ENCODE assay signal across 2 cellular contexts in the genomic region with DNA sequence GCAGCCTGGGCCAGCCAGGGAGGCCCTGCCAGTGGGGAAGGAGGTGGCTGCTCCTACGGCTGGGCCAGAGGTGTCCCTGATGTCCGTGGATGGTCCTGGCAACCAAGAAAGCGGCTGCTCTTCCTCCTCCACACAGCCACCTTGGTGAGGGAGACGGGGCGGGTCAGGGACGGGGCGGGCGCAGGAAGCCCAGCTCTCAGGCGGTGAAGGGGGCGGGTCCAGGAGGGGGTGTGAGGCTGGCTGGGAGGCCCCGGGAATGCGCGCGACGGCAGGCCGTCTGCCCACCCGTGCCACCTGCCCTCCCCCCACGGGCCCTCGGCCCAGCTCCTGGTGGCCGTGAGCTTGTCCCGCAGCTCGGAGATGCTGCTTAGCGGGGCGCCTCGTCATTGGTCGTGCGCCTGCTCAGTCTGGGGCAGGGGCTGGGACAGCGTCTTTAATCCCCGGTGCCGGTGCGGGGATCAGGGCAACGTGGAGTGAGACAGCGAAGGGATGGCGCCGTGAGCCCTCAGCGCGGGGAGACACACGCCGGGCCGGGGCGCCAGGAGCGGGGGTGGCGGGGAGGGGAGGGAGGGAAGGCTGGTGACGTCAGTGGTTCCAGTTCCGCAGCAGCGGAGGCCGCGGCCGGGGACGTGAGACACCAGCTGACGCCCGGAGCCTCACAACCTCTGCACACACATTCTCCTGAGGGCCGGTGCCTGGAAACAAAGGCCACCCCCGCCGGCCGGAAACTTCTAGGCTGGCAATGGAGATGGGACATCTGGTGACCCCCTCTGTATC.
TF ChIP-seq lines count a peak whose summit lies in the region.

No MANE protein-coding gene starts in this region.

TF ChIP-seq in HEK293, 187 proteins besides CTCF, POLR2A, EP300 and RAD21 (continued from another document and continues in another):
- TF ChIP-seq, protein P1, sequence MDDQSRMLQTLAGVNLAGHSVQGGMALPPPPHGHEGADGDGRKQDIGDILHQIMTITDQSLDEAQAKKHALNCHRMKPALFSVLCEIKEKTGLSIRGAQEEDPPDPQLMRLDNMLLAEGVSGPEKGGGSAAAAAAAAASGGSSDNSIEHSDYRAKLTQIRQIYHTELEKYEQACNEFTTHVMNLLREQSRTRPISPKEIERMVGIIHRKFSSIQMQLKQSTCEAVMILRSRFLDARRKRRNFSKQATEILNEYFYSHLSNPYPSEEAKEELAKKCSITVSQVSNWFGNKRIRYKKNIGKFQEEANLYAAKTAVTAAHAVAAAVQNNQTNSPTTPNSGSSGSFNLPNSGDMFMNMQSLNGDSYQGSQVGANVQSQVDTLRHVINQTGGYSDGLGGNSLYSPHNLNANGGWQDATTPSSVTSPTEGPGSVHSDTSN (CRISPR knock-in tag; IDR thresholded peaks at IDR 0.05), result no peak
- TF ChIP-seq ZNF398 (tag by site-specific recombination; IDR thresholded peaks at IDR 0.05), result peak; percentile 83
- TF ChIP-seq ZNF426 (tag by site-specific recombination; IDR thresholded peaks at IDR 0.05), result no peak
- TF ChIP-seq ZNF175 (tag by site-specific recombination; IDR thresholded peaks at IDR 0.05), result no peak
- TF ChIP-seq KLF8 (tag by site-specific recombination; IDR thresholded peaks at IDR 0.05), result peak; percentile 11; the same call in 1 of the 2 replicates
- no peak for TF ChIP-seq ZBTB49 (tag by site-specific recombination; IDR thresholded peaks at IDR 0.05; ENCODE audit: low read depth)
- TF ChIP-seq SETDB1 (IDR thresholded peaks at IDR 0.05; ENCODE audit: insufficient read length, low read length), result no peak
- TF ChIP-seq ZIC2 (tag by site-specific recombination; IDR thresholded peaks at IDR 0.05), result peak; percentile 70
- no peak for TF ChIP-seq ZNF560 (tag by site-specific recombination; IDR thresholded peaks at IDR 0.05; ENCODE audit: borderline replicate concordance)
- TF ChIP-seq ZNF791 (tag by site-specific recombination; IDR thresholded peaks at IDR 0.05), result no peak
- TF ChIP-seq ZBTB7A (tag by site-specific recombination; IDR thresholded peaks at IDR 0.05; ENCODE audit: low read depth), result no peak
- TF ChIP-seq REPIN1 (tag by site-specific recombination; IDR thresholded peaks at IDR 0.05; ENCODE audit: low read depth), result no peak
- TF ChIP-seq ZBTB20 (tag by site-specific recombination; IDR thresholded peaks at IDR 0.05), result peak; percentile 99
- TF ChIP-seq ZNF548 (tag by site-specific recombination; IDR thresholded peaks at IDR 0.05), result no peak
- TF ChIP-seq ZEB2 (tag by site-specific recombination; IDR thresholded peaks at IDR 0.05), result 0 out of 2 replicates have a peak, but pooled peaks have one; percentile 45
- no peak for TF ChIP-seq GLI2 (tag by site-specific recombination; IDR thresholded peaks at IDR 0.05; ENCODE audit: borderline replicate concordance, low read depth)
- TF ChIP-seq, protein P2, sequence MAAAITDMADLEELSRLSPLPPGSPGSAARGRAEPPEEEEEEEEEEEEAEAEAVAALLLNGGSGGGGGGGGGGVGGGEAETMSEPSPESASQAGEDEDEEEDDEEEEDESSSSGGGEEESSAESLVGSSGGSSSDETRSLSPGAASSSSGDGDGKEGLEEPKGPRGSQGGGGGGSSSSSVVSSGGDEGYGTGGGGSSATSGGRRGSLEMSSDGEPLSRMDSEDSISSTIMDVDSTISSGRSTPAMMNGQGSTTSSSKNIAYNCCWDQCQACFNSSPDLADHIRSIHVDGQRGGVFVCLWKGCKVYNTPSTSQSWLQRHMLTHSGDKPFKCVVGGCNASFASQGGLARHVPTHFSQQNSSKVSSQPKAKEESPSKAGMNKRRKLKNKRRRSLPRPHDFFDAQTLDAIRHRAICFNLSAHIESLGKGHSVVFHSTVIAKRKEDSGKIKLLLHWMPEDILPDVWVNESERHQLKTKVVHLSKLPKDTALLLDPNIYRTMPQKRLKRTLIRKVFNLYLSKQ (tag by site-specific recombination; IDR thresholded peaks at IDR 0.05; ENCODE audit: borderline replicate concordance), result no peak
- TF ChIP-seq ZNF639 (tag by site-specific recombination; IDR thresholded peaks at IDR 0.05), result no peak
- TF ChIP-seq GFI1B (tag by site-specific recombination; IDR thresholded peaks at IDR 0.05), result no peak
- no peak for TF ChIP-seq ZNF221 (tag by site-specific recombination; IDR thresholded peaks at IDR 0.05; ENCODE audit: borderline replicate concordance)

TF ChIP-seq in WTC11, 78 proteins besides CTCF, POLR2A, EP300 and RAD21 (continued from another document and continues in another):
- no peak for TF ChIP-seq AFF4 (CRISPR knock-in tag; IDR thresholded peaks at IDR 0.05; ENCODE audit: borderline replicate concordance)
- TF ChIP-seq ZNF232 (CRISPR knock-in tag; IDR thresholded peaks at IDR 0.05), result no peak; the same call in 1 of the 2 replicates
- TF ChIP-seq NR3C1 (CRISPR knock-in tag; conservative IDR thresholded peaks at IDR 0.05; ENCODE audit: low read depth), result no peak
- TF ChIP-seq OVOL2 (CRISPR knock-in tag; IDR thresholded peaks at IDR 0.05; ENCODE audit: borderline replicate concordance), result no peak
- TF ChIP-seq ZNF263 (CRISPR knock-in tag; IDR thresholded peaks at IDR 0.05; ENCODE audit: low read depth), result no peak
- TF ChIP-seq, protein P3, sequence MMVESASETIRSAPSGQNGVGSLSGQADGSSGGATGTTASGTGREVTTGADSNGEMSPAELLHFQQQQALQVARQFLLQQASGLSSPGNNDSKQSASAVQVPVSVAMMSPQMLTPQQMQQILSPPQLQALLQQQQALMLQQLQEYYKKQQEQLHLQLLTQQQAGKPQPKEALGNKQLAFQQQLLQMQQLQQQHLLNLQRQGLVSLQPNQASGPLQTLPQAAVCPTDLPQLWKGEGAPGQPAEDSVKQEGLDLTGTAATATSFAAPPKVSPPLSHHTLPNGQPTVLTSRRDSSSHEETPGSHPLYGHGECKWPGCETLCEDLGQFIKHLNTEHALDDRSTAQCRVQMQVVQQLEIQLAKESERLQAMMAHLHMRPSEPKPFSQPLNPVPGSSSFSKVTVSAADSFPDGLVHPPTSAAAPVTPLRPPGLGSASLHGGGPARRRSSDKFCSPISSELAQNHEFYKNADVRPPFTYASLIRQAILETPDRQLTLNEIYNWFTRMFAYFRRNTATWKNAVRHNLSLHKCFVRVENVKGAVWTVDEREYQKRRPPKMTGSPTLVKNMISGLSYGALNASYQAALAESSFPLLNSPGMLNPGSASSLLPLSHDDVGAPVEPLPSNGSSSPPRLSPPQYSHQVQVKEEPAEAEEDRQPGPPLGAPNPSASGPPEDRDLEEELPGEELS (CRISPR knock-in tag; IDR thresholded peaks at IDR 0.05), result no peak
- no peak for TF ChIP-seq GABPB1 (CRISPR knock-in tag; IDR thresholded peaks at IDR 0.05)
- TF ChIP-seq, protein P4, sequence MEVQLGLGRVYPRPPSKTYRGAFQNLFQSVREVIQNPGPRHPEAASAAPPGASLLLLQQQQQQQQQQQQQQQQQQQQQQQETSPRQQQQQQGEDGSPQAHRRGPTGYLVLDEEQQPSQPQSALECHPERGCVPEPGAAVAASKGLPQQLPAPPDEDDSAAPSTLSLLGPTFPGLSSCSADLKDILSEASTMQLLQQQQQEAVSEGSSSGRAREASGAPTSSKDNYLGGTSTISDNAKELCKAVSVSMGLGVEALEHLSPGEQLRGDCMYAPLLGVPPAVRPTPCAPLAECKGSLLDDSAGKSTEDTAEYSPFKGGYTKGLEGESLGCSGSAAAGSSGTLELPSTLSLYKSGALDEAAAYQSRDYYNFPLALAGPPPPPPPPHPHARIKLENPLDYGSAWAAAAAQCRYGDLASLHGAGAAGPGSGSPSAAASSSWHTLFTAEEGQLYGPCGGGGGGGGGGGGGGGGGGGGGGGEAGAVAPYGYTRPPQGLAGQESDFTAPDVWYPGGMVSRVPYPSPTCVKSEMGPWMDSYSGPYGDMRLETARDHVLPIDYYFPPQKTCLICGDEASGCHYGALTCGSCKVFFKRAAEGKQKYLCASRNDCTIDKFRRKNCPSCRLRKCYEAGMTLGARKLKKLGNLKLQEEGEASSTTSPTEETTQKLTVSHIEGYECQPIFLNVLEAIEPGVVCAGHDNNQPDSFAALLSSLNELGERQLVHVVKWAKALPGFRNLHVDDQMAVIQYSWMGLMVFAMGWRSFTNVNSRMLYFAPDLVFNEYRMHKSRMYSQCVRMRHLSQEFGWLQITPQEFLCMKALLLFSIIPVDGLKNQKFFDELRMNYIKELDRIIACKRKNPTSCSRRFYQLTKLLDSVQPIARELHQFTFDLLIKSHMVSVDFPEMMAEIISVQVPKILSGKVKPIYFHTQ (CRISPR knock-in tag; IDR thresholded peaks at IDR 0.05), result no peak
- no peak for TF ChIP-seq ZNF219 (CRISPR knock-in tag; IDR thresholded peaks at IDR 0.05; ENCODE audit: borderline replicate concordance)
- no peak for TF ChIP-seq SMAD4 (CRISPR knock-in tag; IDR thresholded peaks at IDR 0.05)
- peak; percentile 56 for TF ChIP-seq SP1 (CRISPR knock-in tag; conservative IDR thresholded peaks at IDR 0.05)
- no peak for TF ChIP-seq ESRRA (CRISPR knock-in tag; IDR thresholded peaks at IDR 0.05; ENCODE audit: borderline replicate concordance)
- no peak for TF ChIP-seq USF1 (CRISPR knock-in tag; IDR thresholded peaks at IDR 0.05)
- TF ChIP-seq TEAD4 (CRISPR knock-in tag; IDR thresholded peaks at IDR 0.05), result no peak
- peak; percentile 71; the same call in 1 of the 2 replicates for TF ChIP-seq MAX (CRISPR knock-in tag; IDR thresholded peaks at IDR 0.05)
- TF ChIP-seq ZNF396 (CRISPR knock-in tag; IDR thresholded peaks at IDR 0.05; ENCODE audit: borderline replicate concordance), result no peak
- 0 out of 2 replicates have a peak, but pooled peaks have one; percentile 40 for TF ChIP-seq E2F5 (CRISPR knock-in tag; IDR thresholded peaks at IDR 0.05)
- no peak for TF ChIP-seq ZBTB43 (CRISPR knock-in tag; IDR thresholded peaks at IDR 0.05)
- TF ChIP-seq ZNF423 (CRISPR knock-in tag; IDR thresholded peaks at IDR 0.05), result no peak
- no peak for TF ChIP-seq ATF3 (CRISPR knock-in tag; conservative IDR thresholded peaks at IDR 0.05)
- TF ChIP-seq ETV6 (CRISPR knock-in tag; IDR thresholded peaks at IDR 0.05), result peak; percentile 51; the same call in 1 of the 2 replicates
- no peak for TF ChIP-seq GRHL2 (CRISPR knock-in tag; IDR thresholded peaks at IDR 0.05; ENCODE audit: insufficient replicate concordance, severe bottlenecking)
- no peak for TF ChIP-seq RELA (CRISPR knock-in tag; IDR thresholded peaks at IDR 0.05; ENCODE audit: borderline replicate concordance)
- TF ChIP-seq NFYB (CRISPR knock-in tag; conservative IDR thresholded peaks at IDR 0.05; ENCODE audit: low read depth), result no peak
- TF ChIP-seq E2F4 (CRISPR knock-in tag; IDR thresholded peaks at IDR 0.05; ENCODE audit: borderline replicate concordance, low read depth), result no peak
